Comparison of ENCODE assay signal across 2 cellular contexts in the genomic region with DNA sequence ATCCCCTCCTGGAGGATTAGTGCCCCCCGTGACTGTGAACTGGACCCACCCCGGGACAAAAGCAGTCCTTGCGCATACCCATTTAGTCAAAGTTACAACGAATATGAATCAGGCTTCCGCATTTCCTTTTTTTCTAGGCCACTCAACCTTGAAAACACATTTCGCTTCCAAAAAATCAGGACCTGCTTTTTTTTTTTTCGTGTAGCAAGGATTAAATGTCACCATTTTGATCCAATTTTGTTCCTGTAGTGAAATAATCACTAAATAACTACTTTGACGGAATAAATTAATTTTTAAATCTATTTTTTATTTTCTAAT.
TF ChIP-seq lines count a peak whose summit lies in the region.

No MANE protein-coding gene starts in this region.

TF ChIP-seq in GM23338, 12 proteins besides CTCF, POLR2A, EP300 and RAD21 (continued from another document):
- TF ChIP-seq, protein P1, sequence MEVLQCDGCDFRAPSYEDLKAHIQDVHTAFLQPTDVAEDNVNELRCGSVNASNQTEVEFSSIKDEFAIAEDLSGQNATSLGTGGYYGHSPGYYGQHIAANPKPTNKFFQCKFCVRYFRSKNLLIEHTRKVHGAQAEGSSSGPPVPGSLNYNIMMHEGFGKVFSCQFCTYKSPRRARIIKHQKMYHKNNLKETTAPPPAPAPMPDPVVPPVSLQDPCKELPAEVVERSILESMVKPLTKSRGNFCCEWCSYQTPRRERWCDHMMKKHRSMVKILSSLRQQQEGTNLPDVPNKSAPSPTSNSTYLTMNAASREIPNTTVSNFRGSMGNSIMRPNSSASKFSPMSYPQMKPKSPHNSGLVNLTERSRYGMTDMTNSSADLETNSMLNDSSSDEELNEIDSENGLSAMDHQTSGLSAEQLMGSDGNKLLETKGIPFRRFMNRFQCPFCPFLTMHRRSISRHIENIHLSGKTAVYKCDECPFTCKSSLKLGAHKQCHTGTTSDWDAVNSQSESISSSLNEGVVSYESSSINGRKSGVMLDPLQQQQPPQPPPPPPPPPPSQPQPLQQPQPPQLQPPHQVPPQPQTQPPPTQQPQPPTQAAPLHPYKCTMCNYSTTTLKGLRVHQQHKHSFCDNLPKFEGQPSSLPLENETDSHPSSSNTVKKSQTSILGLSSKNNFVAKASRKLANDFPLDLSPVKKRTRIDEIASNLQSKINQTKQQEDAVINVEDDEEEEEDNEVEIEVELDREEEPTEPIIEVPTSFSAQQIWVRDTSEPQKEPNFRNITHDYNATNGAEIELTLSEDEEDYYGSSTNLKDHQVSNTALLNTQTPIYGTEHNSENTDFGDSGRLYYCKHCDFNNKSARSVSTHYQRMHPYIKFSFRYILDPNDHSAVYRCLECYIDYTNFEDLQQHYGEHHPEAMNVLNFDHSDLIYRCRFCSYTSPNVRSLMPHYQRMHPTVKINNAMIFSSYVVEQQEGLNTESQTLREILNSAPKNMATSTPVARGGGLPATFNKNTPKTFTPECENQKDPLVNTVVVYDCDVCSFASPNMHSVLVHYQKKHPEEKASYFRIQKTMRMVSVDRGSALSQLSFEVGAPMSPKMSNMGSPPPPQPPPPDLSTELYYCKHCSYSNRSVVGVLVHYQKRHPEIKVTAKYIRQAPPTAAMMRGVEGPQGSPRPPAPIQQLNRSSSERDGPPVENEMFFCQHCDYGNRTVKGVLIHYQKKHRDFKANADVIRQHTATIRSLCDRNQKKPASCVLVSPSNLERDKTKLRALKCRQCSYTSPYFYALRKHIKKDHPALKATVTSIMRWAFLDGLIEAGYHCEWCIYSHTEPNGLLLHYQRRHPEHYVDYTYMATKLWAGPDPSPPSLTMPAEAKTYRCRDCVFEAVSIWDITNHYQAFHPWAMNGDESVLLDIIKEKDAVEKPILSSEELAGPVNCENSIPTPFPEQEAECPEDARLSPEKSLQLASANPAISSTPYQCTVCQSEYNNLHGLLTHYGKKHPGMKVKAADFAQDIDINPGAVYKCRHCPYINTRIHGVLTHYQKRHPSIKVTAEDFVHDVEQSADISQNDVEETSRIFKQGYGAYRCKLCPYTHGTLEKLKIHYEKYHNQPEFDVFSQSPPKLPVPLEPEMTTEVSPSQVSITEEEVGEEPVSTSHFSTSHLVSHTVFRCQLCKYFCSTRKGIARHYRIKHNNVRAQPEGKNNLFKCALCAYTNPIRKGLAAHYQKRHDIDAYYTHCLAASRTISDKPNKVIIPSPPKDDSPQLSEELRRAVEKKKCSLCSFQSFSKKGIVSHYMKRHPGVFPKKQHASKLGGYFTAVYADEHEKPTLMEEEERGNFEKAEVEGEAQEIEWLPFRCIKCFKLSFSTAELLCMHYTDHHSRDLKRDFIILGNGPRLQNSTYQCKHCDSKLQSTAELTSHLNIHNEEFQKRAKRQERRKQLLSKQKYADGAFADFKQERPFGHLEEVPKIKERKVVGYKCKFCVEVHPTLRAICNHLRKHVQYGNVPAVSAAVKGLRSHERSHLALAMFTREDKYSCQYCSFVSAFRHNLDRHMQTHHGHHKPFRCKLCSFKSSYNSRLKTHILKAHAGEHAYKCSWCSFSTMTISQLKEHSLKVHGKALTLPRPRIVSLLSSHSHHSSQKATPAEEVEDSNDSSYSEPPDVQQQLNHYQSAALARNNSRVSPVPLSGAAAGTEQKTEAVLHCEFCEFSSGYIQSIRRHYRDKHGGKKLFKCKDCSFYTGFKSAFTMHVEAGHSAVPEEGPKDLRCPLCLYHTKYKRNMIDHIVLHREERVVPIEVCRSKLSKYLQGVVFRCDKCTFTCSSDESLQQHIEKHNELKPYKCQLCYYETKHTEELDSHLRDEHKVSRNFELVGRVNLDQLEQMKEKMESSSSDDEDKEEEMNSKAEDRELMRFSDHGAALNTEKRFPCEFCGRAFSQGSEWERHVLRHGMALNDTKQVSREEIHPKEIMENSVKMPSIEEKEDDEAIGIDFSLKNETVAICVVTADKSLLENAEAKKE (CRISPR knock-in tag; IDR thresholded peaks at IDR 0.05), result no peak
- TF ChIP-seq NANOG (IDR thresholded peaks at IDR 0.05; ENCODE audit: borderline replicate concordance) (no peak), STAT1 (IDR thresholded peaks at IDR 0.05; ENCODE audit: unreplicated experiment) (no peak), JUNB (IDR thresholded peaks at IDR 0.05; ENCODE audit: unreplicated experiment) (no peak), ZNF331 (CRISPR knock-in tag; IDR thresholded peaks at IDR 0.05; ENCODE audit: low read depth) (no peak), EZH2phosphoT487 (IDR thresholded peaks at IDR 0.05; ENCODE audit: unreplicated experiment) (no peak)
- TF ChIP-seq, protein P2, sequence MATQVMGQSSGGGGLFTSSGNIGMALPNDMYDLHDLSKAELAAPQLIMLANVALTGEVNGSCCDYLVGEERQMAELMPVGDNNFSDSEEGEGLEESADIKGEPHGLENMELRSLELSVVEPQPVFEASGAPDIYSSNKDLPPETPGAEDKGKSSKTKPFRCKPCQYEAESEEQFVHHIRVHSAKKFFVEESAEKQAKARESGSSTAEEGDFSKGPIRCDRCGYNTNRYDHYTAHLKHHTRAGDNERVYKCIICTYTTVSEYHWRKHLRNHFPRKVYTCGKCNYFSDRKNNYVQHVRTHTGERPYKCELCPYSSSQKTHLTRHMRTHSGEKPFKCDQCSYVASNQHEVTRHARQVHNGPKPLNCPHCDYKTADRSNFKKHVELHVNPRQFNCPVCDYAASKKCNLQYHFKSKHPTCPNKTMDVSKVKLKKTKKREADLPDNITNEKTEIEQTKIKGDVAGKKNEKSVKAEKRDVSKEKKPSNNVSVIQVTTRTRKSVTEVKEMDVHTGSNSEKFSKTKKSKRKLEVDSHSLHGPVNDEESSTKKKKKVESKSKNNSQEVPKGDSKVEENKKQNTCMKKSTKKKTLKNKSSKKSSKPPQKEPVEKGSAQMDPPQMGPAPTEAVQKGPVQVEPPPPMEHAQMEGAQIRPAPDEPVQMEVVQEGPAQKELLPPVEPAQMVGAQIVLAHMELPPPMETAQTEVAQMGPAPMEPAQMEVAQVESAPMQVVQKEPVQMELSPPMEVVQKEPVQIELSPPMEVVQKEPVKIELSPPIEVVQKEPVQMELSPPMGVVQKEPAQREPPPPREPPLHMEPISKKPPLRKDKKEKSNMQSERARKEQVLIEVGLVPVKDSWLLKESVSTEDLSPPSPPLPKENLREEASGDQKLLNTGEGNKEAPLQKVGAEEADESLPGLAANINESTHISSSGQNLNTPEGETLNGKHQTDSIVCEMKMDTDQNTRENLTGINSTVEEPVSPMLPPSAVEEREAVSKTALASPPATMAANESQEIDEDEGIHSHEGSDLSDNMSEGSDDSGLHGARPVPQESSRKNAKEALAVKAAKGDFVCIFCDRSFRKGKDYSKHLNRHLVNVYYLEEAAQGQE (IDR thresholded peaks at IDR 0.05; ENCODE audit: unreplicated experiment), result no peak

TF ChIP-seq in WTC11, 78 proteins besides CTCF, POLR2A, EP300 and RAD21 (continued from another document):
- TF ChIP-seq, protein P3, sequence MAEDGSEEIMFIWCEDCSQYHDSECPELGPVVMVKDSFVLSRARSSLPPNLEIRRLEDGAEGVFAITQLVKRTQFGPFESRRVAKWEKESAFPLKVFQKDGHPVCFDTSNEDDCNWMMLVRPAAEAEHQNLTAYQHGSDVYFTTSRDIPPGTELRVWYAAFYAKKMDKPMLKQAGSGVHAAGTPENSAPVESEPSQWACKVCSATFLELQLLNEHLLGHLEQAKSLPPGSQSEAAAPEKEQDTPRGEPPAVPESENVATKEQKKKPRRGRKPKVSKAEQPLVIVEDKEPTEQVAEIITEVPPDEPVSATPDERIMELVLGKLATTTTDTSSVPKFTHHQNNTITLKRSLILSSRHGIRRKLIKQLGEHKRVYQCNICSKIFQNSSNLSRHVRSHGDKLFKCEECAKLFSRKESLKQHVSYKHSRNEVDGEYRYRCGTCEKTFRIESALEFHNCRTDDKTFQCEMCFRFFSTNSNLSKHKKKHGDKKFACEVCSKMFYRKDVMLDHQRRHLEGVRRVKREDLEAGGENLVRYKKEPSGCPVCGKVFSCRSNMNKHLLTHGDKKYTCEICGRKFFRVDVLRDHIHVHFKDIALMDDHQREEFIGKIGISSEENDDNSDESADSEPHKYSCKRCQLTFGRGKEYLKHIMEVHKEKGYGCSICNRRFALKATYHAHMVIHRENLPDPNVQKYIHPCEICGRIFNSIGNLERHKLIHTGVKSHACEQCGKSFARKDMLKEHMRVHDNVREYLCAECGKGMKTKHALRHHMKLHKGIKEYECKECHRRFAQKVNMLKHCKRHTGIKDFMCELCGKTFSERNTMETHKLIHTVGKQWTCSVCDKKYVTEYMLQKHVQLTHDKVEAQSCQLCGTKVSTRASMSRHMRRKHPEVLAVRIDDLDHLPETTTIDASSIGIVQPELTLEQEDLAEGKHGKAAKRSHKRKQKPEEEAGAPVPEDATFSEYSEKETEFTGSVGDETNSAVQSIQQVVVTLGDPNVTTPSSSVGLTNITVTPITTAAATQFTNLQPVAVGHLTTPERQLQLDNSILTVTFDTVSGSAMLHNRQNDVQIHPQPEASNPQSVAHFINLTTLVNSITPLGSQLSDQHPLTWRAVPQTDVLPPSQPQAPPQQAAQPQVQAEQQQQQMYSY (CRISPR knock-in tag; IDR thresholded peaks at IDR 0.05), result no peak
- TF ChIP-seq, protein P4, sequence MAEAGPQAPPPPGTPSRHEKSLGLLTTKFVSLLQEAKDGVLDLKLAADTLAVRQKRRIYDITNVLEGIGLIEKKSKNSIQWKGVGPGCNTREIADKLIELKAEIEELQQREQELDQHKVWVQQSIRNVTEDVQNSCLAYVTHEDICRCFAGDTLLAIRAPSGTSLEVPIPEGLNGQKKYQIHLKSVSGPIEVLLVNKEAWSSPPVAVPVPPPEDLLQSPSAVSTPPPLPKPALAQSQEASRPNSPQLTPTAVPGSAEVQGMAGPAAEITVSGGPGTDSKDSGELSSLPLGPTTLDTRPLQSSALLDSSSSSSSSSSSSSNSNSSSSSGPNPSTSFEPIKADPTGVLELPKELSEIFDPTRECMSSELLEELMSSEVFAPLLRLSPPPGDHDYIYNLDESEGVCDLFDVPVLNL (CRISPR knock-in tag; IDR thresholded peaks at IDR 0.05; ENCODE audit: borderline replicate concordance, low read depth), result no peak
TF ChIP-seq in WTC11: peak in this region for 0.
